ENCODE assay signal across 1 cellular context in the genomic region with DNA sequence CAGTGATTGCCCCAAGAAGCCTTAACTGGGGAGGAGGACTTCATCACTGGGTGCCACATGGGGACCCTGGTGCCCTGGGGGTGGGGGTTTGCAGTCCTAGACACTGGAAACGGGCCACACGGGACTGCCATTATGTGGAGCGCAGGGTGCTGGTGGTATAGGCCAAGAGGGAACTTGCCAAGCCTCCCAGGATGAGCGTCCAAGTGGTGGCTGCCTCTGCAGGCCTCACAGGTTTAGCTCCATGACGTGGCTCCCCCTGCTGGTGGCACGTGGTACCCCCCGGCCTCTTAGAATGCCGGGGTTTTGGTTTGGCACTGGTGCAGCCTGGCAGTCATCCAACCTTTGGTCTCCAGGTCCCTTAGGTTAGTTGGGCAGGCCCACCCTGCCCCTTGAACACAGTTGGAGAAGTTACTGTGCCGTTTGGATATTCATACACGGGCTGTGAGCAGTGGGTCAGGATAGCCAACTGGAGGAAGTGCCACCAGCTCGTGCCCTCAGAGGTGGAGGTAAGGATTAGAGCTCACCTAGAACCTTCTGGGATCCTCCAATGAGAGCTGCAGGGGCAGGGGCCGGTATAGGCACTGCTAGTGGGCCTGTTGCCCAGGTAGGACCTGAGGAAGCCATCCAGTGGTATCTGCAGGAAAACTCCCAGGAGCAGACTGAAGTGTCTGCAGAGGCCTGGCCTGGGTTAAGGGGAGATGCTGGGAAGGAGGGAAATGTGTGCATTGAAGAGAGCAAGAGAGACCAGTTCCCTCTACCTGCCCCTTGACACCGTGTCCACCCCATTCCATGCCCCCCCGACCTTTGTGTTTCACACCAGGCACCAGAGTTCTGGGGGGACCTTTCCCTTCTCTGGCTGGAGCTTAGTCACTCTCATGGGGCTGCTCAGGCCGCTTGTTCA.
TF ChIP-seq lines count a peak whose summit lies in the region.

No MANE protein-coding gene starts in this region.

TF ChIP-seq in HepG2, 621 proteins besides CTCF, POLR2A, EP300 and RAD21 (continues in another document):
- TF ChIP-seq, protein P1, sequence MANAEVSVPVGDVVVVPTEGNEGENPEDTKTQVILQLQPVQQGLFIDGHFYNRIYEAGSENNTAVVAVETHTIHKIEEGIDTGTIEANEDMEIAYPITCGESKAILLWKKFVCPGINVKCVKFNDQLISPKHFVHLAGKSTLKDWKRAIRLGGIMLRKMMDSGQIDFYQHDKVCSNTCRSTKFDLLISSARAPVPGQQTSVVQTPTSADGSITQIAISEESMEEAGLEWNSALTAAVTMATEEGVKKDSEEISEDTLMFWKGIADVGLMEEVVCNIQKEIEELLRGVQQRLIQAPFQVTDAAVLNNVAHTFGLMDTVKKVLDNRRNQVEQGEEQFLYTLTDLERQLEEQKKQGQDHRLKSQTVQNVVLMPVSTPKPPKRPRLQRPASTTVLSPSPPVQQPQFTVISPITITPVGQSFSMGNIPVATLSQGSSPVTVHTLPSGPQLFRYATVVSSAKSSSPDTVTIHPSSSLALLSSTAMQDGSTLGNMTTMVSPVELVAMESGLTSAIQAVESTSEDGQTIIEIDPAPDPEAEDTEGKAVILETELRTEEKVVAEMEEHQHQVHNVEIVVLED (CRISPR knock-in tag; IDR thresholded peaks at IDR 0.05; ENCODE audit: borderline replicate concordance), result peak; percentile 49; the same call in 1 of the 2 replicates
- TF ChIP-seq NR2F1 (CRISPR knock-in tag; IDR thresholded peaks at IDR 0.05), result peak in 1 of 2 experiments; percentile 36; a peak in 1 of 4 replicates
- TF ChIP-seq POGZ (CRISPR knock-in tag; IDR thresholded peaks at IDR 0.05), result peak; percentile 26; the same call in 1 of the 2 replicates
- TF ChIP-seq, protein P2, sequence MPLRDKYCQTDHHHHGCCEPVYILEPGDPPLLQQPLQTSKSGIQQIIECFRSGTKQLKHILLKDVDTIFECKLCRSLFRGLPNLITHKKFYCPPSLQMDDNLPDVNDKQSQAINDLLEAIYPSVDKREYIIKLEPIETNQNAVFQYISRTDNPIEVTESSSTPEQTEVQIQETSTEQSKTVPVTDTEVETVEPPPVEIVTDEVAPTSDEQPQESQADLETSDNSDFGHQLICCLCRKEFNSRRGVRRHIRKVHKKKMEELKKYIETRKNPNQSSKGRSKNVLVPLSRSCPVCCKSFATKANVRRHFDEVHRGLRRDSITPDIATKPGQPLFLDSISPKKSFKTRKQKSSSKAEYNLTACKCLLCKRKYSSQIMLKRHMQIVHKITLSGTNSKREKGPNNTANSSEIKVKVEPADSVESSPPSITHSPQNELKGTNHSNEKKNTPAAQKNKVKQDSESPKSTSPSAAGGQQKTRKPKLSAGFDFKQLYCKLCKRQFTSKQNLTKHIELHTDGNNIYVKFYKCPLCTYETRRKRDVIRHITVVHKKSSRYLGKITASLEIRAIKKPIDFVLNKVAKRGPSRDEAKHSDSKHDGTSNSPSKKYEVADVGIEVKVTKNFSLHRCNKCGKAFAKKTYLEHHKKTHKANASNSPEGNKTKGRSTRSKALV (CRISPR knock-in tag; IDR thresholded peaks at IDR 0.05), result peak; percentile 59; the same call in 1 of the 2 replicates
- peak; percentile 75; the same call in 1 of the 2 replicates for TF ChIP-seq ZNF614 (CRISPR knock-in tag; IDR thresholded peaks at IDR 0.05; ENCODE audit: borderline replicate concordance)
- 0 out of 2 replicates have a peak, but pooled peaks have one; percentile 65 for TF ChIP-seq RFXANK (CRISPR knock-in tag; IDR thresholded peaks at IDR 0.05)
- TF ChIP-seq ZSCAN30 (CRISPR knock-in tag; IDR thresholded peaks at IDR 0.05), result no peak
- TF ChIP-seq ZNF674 (CRISPR knock-in tag; IDR thresholded peaks at IDR 0.05; ENCODE audit: low read depth), result 0 out of 2 replicates have a peak, but pooled peaks have one; percentile 66
- peak; percentile 76; the same call in 1 of the 2 replicates for TF ChIP-seq ZNF768 (CRISPR knock-in tag; IDR thresholded peaks at IDR 0.05)
- TF ChIP-seq SMAD3 (CRISPR knock-in tag; IDR thresholded peaks at IDR 0.05), result peak; percentile 89
- peak; percentile 27; the same call in 1 of the 2 replicates for TF ChIP-seq SP140L (CRISPR knock-in tag; IDR thresholded peaks at IDR 0.05; ENCODE audit: borderline replicate concordance)
- TF ChIP-seq ZNF446 (CRISPR knock-in tag; IDR thresholded peaks at IDR 0.05), result 0 out of 2 replicates have a peak, but pooled peaks have one; percentile 20
- 0 out of 2 replicates have a peak, but pooled peaks have one; percentile 35 for TF ChIP-seq HHEX (CRISPR knock-in tag; IDR thresholded peaks at IDR 0.05)
- TF ChIP-seq, protein P3, sequence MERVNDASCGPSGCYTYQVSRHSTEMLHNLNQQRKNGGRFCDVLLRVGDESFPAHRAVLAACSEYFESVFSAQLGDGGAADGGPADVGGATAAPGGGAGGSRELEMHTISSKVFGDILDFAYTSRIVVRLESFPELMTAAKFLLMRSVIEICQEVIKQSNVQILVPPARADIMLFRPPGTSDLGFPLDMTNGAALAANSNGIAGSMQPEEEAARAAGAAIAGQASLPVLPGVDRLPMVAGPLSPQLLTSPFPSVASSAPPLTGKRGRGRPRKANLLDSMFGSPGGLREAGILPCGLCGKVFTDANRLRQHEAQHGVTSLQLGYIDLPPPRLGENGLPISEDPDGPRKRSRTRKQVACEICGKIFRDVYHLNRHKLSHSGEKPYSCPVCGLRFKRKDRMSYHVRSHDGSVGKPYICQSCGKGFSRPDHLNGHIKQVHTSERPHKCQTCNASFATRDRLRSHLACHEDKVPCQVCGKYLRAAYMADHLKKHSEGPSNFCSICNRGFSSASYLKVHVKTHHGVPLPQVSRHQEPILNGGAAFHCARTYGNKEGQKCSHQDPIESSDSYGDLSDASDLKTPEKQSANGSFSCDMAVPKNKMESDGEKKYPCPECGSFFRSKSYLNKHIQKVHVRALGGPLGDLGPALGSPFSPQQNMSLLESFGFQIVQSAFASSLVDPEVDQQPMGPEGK (CRISPR knock-in tag; IDR thresholded peaks at IDR 0.05), result peak; percentile 72; the same call in 1 of the 2 replicates
- TF ChIP-seq TEAD3 (CRISPR knock-in tag; optimal IDR thresholded peaks at IDR 0.05; ENCODE audit: borderline replicate concordance), result peak; percentile 79
- no peak for TF ChIP-seq WIZ (CRISPR knock-in tag; IDR thresholded peaks at IDR 0.05)
- peak; percentile 61; the same call in 1 of the 2 replicates for TF ChIP-seq PITX1 (CRISPR knock-in tag; IDR thresholded peaks at IDR 0.05)
- TF ChIP-seq ZNF335 (CRISPR knock-in tag; IDR thresholded peaks at IDR 0.05), result 0 out of 2 replicates have a peak, but pooled peaks have one; percentile 51
- peak; percentile 73 for TF ChIP-seq SMC3 (IDR thresholded peaks at IDR 0.05; ENCODE audit: low read length)
- peak; percentile 99 for TF ChIP-seq AGO2 (optimal IDR thresholded peaks at IDR 0.05; ENCODE audit: low read depth, low read length)
- TF ChIP-seq KLF9 (CRISPR knock-in tag; IDR thresholded peaks at IDR 0.05; ENCODE audit: low read depth), result 0 out of 2 replicates have a peak, but pooled peaks have one; percentile 50
- TF ChIP-seq NFKBIZ (CRISPR knock-in tag; IDR thresholded peaks at IDR 0.05), result no peak
- TF ChIP-seq, protein P4, sequence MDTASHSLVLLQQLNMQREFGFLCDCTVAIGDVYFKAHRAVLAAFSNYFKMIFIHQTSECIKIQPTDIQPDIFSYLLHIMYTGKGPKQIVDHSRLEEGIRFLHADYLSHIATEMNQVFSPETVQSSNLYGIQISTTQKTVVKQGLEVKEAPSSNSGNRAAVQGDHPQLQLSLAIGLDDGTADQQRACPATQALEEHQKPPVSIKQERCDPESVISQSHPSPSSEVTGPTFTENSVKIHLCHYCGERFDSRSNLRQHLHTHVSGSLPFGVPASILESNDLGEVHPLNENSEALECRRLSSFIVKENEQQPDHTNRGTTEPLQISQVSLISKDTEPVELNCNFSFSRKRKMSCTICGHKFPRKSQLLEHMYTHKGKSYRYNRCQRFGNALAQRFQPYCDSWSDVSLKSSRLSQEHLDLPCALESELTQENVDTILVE (CRISPR knock-in tag; IDR thresholded peaks at IDR 0.05), result 0 out of 2 replicates have a peak, but pooled peaks have one; percentile 46
- 0 out of 2 replicates have a peak, but pooled peaks have one; percentile 74 for TF ChIP-seq MYNN (CRISPR knock-in tag; IDR thresholded peaks at IDR 0.05; ENCODE audit: low read depth)
- TF ChIP-seq, protein P5, sequence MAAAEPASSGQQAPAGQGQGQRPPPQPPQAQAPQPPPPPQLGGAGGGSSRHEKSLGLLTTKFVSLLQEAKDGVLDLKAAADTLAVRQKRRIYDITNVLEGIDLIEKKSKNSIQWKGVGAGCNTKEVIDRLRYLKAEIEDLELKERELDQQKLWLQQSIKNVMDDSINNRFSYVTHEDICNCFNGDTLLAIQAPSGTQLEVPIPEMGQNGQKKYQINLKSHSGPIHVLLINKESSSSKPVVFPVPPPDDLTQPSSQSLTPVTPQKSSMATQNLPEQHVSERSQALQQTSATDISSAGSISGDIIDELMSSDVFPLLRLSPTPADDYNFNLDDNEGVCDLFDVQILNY (CRISPR knock-in tag; conservative IDR thresholded peaks at IDR 0.05), result 0 out of 2 replicates have a peak, but pooled peaks have one; percentile 25
- TF ChIP-seq, protein P6, sequence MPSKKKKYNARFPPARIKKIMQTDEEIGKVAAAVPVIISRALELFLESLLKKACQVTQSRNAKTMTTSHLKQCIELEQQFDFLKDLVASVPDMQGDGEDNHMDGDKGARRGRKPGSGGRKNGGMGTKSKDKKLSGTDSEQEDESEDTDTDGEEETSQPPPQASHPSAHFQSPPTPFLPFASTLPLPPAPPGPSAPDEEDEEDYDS (CRISPR knock-in tag; IDR thresholded peaks at IDR 0.05), result 0 out of 2 replicates have a peak, but pooled peaks have one; percentile 48
- TF ChIP-seq HNRNPK (IDR thresholded peaks at IDR 0.05; ENCODE audit: low read depth, low read length, poor library complexity, severe bottlenecking), result no peak
- no peak for TF ChIP-seq FOXA1 (IDR thresholded peaks at IDR 0.05)
- no peak for TF ChIP-seq FOXA1 (CRISPR knock-in tag; IDR thresholded peaks at IDR 0.05)
- TF ChIP-seq JUN (CRISPR knock-in tag; IDR thresholded peaks at IDR 0.05), result no peak
- TF ChIP-seq SOX13 (IDR thresholded peaks at IDR 0.05), result no peak
- peak in 1 of 2 experiments; percentile 47; a peak in 1 of 4 replicates for TF ChIP-seq SOX13 (CRISPR knock-in tag; conservative IDR thresholded peaks at IDR 0.05 in 1 of 2, IDR thresholded peaks at IDR 0.05 in 1 of 2)
- 0 out of 2 replicates have a peak, but pooled peaks have one; percentile 57 for TF ChIP-seq SMYD3 (CRISPR knock-in tag; IDR thresholded peaks at IDR 0.05)
- peak; percentile 76 for TF ChIP-seq IRF2 (CRISPR knock-in tag; IDR thresholded peaks at IDR 0.05)
- peak; percentile 92 for TF ChIP-seq MYC (CRISPR knock-in tag; IDR thresholded peaks at IDR 0.05; ENCODE audit: borderline replicate concordance)
- no peak for TF ChIP-seq SRSF4 (IDR thresholded peaks at IDR 0.05; ENCODE audit: low read depth, low read length, poor library complexity, severe bottlenecking)
- no peak for TF ChIP-seq ZNF563 (CRISPR knock-in tag; IDR thresholded peaks at IDR 0.05)
- TF ChIP-seq, protein P7, sequence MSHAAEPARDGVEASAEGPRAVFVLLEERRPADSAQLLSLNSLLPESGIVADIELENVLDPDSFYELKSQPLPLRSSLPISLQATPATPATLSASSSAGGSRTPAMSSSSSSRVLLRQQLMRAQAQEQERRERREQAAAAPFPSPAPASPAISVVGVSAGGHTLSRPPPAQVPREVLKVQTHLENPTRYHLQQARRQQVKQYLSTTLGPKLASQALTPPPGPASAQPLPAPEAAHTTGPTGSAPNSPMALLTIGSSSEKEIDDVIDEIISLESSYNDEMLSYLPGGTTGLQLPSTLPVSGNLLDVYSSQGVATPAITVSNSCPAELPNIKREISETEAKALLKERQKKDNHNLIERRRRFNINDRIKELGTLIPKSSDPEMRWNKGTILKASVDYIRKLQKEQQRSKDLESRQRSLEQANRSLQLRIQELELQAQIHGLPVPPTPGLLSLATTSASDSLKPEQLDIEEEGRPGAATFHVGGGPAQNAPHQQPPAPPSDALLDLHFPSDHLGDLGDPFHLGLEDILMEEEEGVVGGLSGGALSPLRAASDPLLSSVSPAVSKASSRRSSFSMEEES (CRISPR knock-in tag; IDR thresholded peaks at IDR 0.05), result peak; percentile 58; the same call in 1 of the 2 replicates
- no peak for TF ChIP-seq HMG20B (CRISPR knock-in tag; conservative IDR thresholded peaks at IDR 0.05)
- no peak for TF ChIP-seq SYNCRIP (IDR thresholded peaks at IDR 0.05; ENCODE audit: insufficient read depth, low read depth, low read length)
- TF ChIP-seq ZNF367 (CRISPR knock-in tag; IDR thresholded peaks at IDR 0.05; ENCODE audit: borderline replicate concordance), result no peak
- TF ChIP-seq RBM22 (optimal IDR thresholded peaks at IDR 0.05; ENCODE audit: low read length), result peak; percentile 100
- no peak for TF ChIP-seq NR2F6 (IDR thresholded peaks at IDR 0.05)
- TF ChIP-seq NR2F6 (CRISPR knock-in tag; IDR thresholded peaks at IDR 0.05), result peak; percentile 60; the same call in 1 of the 2 replicates
- no peak for TF ChIP-seq SOX6 (IDR thresholded peaks at IDR 0.05)
- peak; percentile 49; the same call in 1 of the 2 replicates for TF ChIP-seq SOX6 (CRISPR knock-in tag; IDR thresholded peaks at IDR 0.05)
- TF ChIP-seq POLR2AphosphoS5 (IDR thresholded peaks at IDR 0.05; ENCODE audit: low read depth, low read length), result peak; percentile 76
- TF ChIP-seq ZNF33B (CRISPR knock-in tag; IDR thresholded peaks at IDR 0.05), result no peak
- TF ChIP-seq GABPB1 (CRISPR knock-in tag; IDR thresholded peaks at IDR 0.05), result peak; percentile 56
- peak; percentile 76; the same call in 1 of the 2 replicates for TF ChIP-seq CCDC6 (CRISPR knock-in tag; IDR thresholded peaks at IDR 0.05)
- no peak for TF ChIP-seq ZNF460 (CRISPR knock-in tag; IDR thresholded peaks at IDR 0.05; ENCODE audit: borderline replicate concordance)
- TF ChIP-seq, protein P8, sequence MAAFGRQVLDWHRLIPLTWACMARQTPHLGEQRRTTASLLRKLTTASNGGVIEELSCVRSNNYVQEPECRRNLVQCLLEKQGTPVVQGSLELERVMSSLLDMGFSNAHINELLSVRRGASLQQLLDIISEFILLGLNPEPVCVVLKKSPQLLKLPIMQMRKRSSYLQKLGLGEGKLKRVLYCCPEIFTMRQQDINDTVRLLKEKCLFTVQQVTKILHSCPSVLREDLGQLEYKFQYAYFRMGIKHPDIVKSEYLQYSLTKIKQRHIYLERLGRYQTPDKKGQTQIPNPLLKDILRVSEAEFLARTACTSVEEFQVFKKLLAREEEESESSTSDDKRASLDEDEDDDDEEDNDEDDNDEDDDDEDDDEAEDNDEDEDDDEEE (CRISPR knock-in tag; IDR thresholded peaks at IDR 0.05), result 0 out of 2 replicates have a peak, but pooled peaks have one; percentile 72
- TF ChIP-seq, protein P9, sequence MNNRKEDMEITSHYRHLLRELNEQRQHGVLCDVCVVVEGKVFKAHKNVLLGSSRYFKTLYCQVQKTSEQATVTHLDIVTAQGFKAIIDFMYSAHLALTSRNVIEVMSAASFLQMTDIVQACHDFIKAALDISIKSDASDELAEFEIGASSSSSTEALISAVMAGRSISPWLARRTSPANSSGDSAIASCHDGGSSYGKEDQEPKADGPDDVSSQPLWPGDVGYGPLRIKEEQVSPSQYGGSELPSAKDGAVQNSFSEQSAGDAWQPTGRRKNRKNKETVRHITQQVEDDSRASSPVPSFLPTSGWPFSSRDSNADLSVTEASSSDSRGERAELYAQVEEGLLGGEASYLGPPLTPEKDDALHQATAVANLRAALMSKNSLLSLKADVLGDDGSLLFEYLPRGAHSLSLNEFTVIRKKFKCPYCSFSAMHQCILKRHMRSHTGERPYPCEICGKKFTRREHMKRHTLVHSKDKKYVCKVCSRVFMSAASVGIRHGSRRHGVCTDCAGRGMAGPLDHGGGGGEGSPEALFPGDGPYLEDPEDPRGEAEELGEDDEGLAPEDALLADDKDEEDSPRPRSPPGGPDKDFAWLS (CRISPR knock-in tag; IDR thresholded peaks at IDR 0.05; ENCODE audit: borderline replicate concordance), result no peak
- TF ChIP-seq SPEN (CRISPR knock-in tag; IDR thresholded peaks at IDR 0.05; ENCODE audit: low read depth), result no peak
- peak; percentile 95 for TF ChIP-seq SMAD1 (CRISPR knock-in tag; IDR thresholded peaks at IDR 0.05; ENCODE audit: borderline replicate concordance, low read depth)
